ENCODE assay signal across 7 cellular contexts in genomic region chr20:46088409-46089075, GRCh38. TPM values are rescaled to one million over a fixed set of nuclear protein-coding genes. Genes with fewer than 3 reads are reported as not detected.
DNase-seq lines count a peak whose midpoint lies in the region; TF ChIP-seq lines count a peak whose summit lies in the region.

No MANE protein-coding gene starts in this region.

- H3K4me3 ChIP-seq in GM06990 (replicated peaks; ENCODE audit: low read depth, low read length) (peak overlapping the region; percentile 97), mesodermal cell (ENCODE audit: extremely low read depth, insufficient read depth, low read length, poor library complexity, severe bottlenecking) (peak overlapping the region; percentile 86)

- H3K27ac ChIP-seq in caudate nucleus (ENCODE audit: low read depth, low read length), result peak overlapping the region; percentile 98
- peak overlapping the region; percentile 97 for H3K27ac ChIP-seq in mesodermal cell (ENCODE audit: low read depth, low read length, severe bottlenecking)

- H3K4me1 ChIP-seq in mesodermal cell (ENCODE audit: control insufficient read depth, insufficient read depth, low read length, poor library complexity, severe bottlenecking), result peaks cover 12% of the 10 kb centered on the region

- WGBS in mesodermal cell (ENCODE audit: insufficient coverage in 2 of 2), 2 experiments, result 14 to 19% methylated on average over 6 to 7 of the region's 10 CpGs

- no peaks in the 10 kb centered on the region for H3K27me3 ChIP-seq in GM06990 (replicated peaks; ENCODE audit: control insufficient read depth, insufficient read depth, low read length)

- H3K9me3 ChIP-seq in mesodermal cell (ENCODE audit: control insufficient read depth, low read length), result no peaks in the 10 kb centered on the region

- TF ChIP-seq CTCF in GM06990 (IDR thresholded peaks at IDR 0.05; ENCODE audit: insufficient read depth, low read length, poor library complexity, severe bottlenecking), result no peak

- no peaks in the 10 kb centered on the region for H3K36me3 ChIP-seq in GM06990 (ENCODE audit: control insufficient read depth, insufficient read depth, low read length)
- no peaks in the 10 kb centered on the region for H3K36me3 ChIP-seq in mesodermal cell (ENCODE audit: control insufficient read depth, insufficient read depth, low read length)

- DNase-seq in GM06990 (ENCODE audit: extremely low read depth, insufficient read length), result no peak
- DNase-seq in NAMALWA (ENCODE audit: low spot score), result peak; percentile 71
- no peak for DNase-seq in caudate nucleus (lab: John Stamatoyannopoulos, UW)
- no peak for DNase-seq in hepatic stellate cell (ENCODE audit: low spot score)
- no peak for DNase-seq in iPS-NIHi11 (ENCODE audit: low spot score)
- no peak for DNase-seq in NCI-H1930 (lab: John Stamatoyannopoulos, UW)

RNA-seq across cellular contexts. Expression of gene NCOA5, which starts 1.2 kb away (rescaled TPM):
- 11.9 TPM for polyA plus RNA-seq in mesodermal cell (2013, experiment 1 of 2)
- 10.6 TPM for polyA plus RNA-seq in mesodermal cell (2013, experiment 2 of 2)

RNA-seq across cellular contexts. Expression of gene CD40, which starts 29.6 kb away (rescaled TPM):
- polyA plus RNA-seq in mesodermal cell (2013, experiment 1 of 2), result 33.4 TPM
- polyA plus RNA-seq in mesodermal cell (2013, experiment 2 of 2), result 21.7 TPM

RNA-seq across cellular contexts. Expression of gene SLC12A5, which starts 59.5 kb away (rescaled TPM):
- polyA plus RNA-seq in mesodermal cell (2013, experiment 1 of 2), result 15.1 TPM
- 9.7 TPM for polyA plus RNA-seq in mesodermal cell (2013, experiment 2 of 2)
